17 cellular contexts compared by ENCODE assay signal in genomic region chr4:101326586-101326985, GRCh38.
"Had no signal": no experiment of that assay in that cellular context is flagged by ENCODE, and none has a peak within 500 bp of the region (broad histone marks: within the 10 kb centered on the region; RNA-seq: fewer than 3 reads in every experiment).

No MANE protein-coding gene starts in this region.

- H3K36me3 ChIP-seq: esophagus squamous epithelium, heart left ventricle, left lung, ovary, upper lobe of right lung had no signal

- H3K27ac ChIP-seq: dorsolateral prefrontal cortex, esophagus squamous epithelium, foreskin keratinocyte, heart left ventricle, left lung, ovary, upper lobe of right lung had no signal

- H3K27me3 ChIP-seq: dorsolateral prefrontal cortex, esophagus squamous epithelium, foreskin keratinocyte, heart left ventricle, left lung, ovary, upper lobe of right lung had no signal

- DNase-seq: activated CD4-positive, alpha-beta T cell treated with anti-CD3 and anti-CD28 coated beads, Interleukin-2, amount 50 U/mL, for 4 hours; activated CD4-positive, CD25-positive, alpha-beta regulatory T cell treated with anti-CD3 and anti-CD28 coated beads, Interleukin-2, amount 50 U/mL, for 72 hours; activated effector memory CD4-positive, alpha-beta T cell treated with anti-CD3 and anti-CD28 coated beads, Interleukin-2, amount 50 U/mL, for 16 hours; activated naive CD8-positive, alpha-beta T cell treated with anti-CD3 and anti-CD28 coated beads for 36 hours; activated T-cell treated with anti-CD3 and anti-CD28 coated beads, Interleukin-2, amount 50 U/mL, for 4 hours; dorsolateral prefrontal cortex; esophagus squamous epithelium; foreskin keratinocyte; heart left ventricle; left lung; mesenchymal stem cell; ovary; stimulated activated CD4-positive, alpha-beta T cell treated with anti-CD3 and anti-CD28 coated beads, Interleukin-2, amount 100 ng/mL, for 48 hours; upper lobe of right lung had no signal

- H3K4me1 ChIP-seq: upper lobe of right lung had no signal

- H3K4me3 ChIP-seq: dorsolateral prefrontal cortex, esophagus squamous epithelium, heart left ventricle, left lung, ovary, upper lobe of right lung had no signal

- H3K27ac Mint-ChIP-seq: activated naive CD8-positive, alpha-beta T cell treated with anti-CD3 and anti-CD28 coated beads for 36 hours; stimulated activated naive CD8-positive, alpha-beta T cell treated with anti-CD3 and anti-CD28 coated beads, Interleukin-15, Interleukin-2, amounts not matched to agents 100 ng/mL and 50 ng/mL, for 24 hours; T-helper 1 cell treated with Interleukin-12 subunit alpha and Interleukin-12 subunit beta and Interleukin-4 antibody, amounts not matched to agents 30 μg/mL and 1 μg/mL, for 36 hours had no signal

- H3K9me3 ChIP-seq: esophagus squamous epithelium, heart left ventricle, left lung, ovary, upper lobe of right lung had no signal

- H3K9me3 Mint-ChIP-seq: activated T-cell treated with anti-CD3 and anti-CD28 coated beads, Interleukin-2, amount 50 U/mL, for 4 hours; neural crest cell; stimulated activated naive CD8-positive, alpha-beta T cell treated with anti-CD3 and anti-CD28 coated beads, Interleukin-15, Interleukin-2, amounts not matched to agents 100 ng/mL and 50 ng/mL, for 24 hours; T-helper 1 cell treated with Interleukin-12 subunit alpha and Interleukin-12 subunit beta and Interleukin-4 antibody, amounts not matched to agents 30 μg/mL and 1 μg/mL, for 36 hours had no signal

- ATAC-seq: activated T-cell treated with anti-CD3 and anti-CD28 coated beads, Interleukin-2, amount 50 U/mL, for 4 hours; foreskin keratinocyte; heart left ventricle; left lung; upper lobe of right lung had no signal

- H3K4me1 Mint-ChIP-seq: neural crest cell had no signal

- H3K4me3 Mint-ChIP-seq: activated naive CD8-positive, alpha-beta T cell treated with anti-CD3 and anti-CD28 coated beads for 36 hours; activated T-cell treated with anti-CD3 and anti-CD28 coated beads, Interleukin-2, amount 50 U/mL, for 4 hours; neural crest cell; stimulated activated naive CD8-positive, alpha-beta T cell treated with anti-CD3 and anti-CD28 coated beads, Interleukin-15, Interleukin-2, amounts not matched to agents 100 ng/mL and 50 ng/mL, for 24 hours; T-helper 1 cell treated with Interleukin-12 subunit alpha and Interleukin-12 subunit beta and Interleukin-4 antibody, amounts not matched to agents 30 μg/mL and 1 μg/mL, for 36 hours had no signal
